10 cellular contexts compared by ENCODE assay signal in the genomic region with DNA sequence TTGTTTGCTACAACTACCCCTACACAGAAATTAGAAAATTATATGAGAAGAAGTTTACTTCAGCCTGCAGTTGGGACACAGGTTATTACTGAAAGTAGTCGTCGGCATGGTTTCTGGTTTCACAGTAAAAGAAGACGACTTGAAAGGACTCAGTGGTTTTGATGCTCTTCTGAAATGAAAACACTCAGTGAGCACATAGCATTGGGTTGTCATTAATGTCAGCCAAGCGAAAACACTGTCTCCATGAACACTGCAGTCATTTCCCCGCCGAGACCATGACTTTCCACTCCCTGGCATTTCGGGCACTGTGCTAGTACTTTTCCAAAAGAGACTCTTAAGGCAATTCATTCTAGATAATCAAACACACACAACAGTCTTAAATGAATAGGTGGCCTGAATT.
A peak's percentile ranks its signal among the peaks of the same experiment; 100 is the strongest.
DNase-seq lines count a peak whose midpoint lies in the region; ATAC-seq, FAIRE-seq and TF ChIP-seq lines count a peak whose summit lies in the region.
"Had no signal": no experiment of that assay in that cellular context is flagged by ENCODE, and none has a peak within 500 bp of the region (broad histone marks: within the 10 kb centered on the region; RNA-seq: fewer than 3 reads in every experiment).

No MANE protein-coding gene starts in this region.

- no peaks in the 10 kb centered on the region for H3F3A ChIP-seq in PC-3 (ENCODE audit: low read length, unreplicated experiment)

- no peaks in the 10 kb centered on the region for H3K9me3 ChIP-seq in Peyer's patch
- H3K9me3 ChIP-seq in kidney (ENCODE audit: control insufficient read depth in 1 of 2, low read length in 2 of 2) = no peaks in the 10 kb centered on the region
- no peaks in the 10 kb centered on the region for H3K9me3 ChIP-seq in PC-3 (ENCODE audit: low read length)

- H3K79me2 ChIP-seq in PC-3 (ENCODE audit: low read length) = no peaks in the 10 kb centered on the region

- no peaks in the 10 kb centered on the region for H4K20me1 ChIP-seq in PC-3 (ENCODE audit: low read length)

- no peak overlapping the region for H2AFZ ChIP-seq in PC-3 (ENCODE audit: low read length)

- POLR2A ChIA-PET in PC-3 (lab: Charles Lee; ENCODE audit: unreplicated experiment) = no interaction called here

- TF ChIP-seq CTCF in Peyer's patch (IDR thresholded peaks at IDR 0.05) (no peak), kidney (IDR thresholded peaks at IDR 0.05; ENCODE audit: borderline replicate concordance, extremely low read depth, insufficient read depth) (no peak), PC-3 (conservative IDR thresholded peaks at IDR 0.05; ENCODE audit: low read depth, low read length) (no peak)

- TF ChIP-seq POLR2A in Peyer's patch (IDR thresholded peaks at IDR 0.05) = no peak

- FAIRE-seq in kidney (lab: Jason Lieb, UNC) = no peak
- FAIRE-seq: keratinocyte had no signal

- peaks cover 0 to 5% (median 0%) of the 10 kb centered on the region in 4 donors for H3K4me1 ChIP-seq in Peyer's patch
- H3K4me1 ChIP-seq in kidney (ENCODE audit: control insufficient read depth in 1 of 2, insufficient read depth in 1 of 2, low read depth in 1 of 2, low read length in 2 of 2) = peaks cover 4 to 5% of the 10 kb centered on the region in 2 donors
- H3K4me1 ChIP-seq in PC-3 (ENCODE audit: insufficient read depth, low read length) = no peaks in the 10 kb centered on the region

- ATAC-seq in GM21576 (IDR thresholded peaks at IDR 0.05; ENCODE audit: unreplicated experiment) = peak; percentile 68
- no peak for ATAC-seq in GM18861 (IDR thresholded peaks at IDR 0.05; ENCODE audit: unreplicated experiment)
- no peak for ATAC-seq in PC-3

- H3K27ac ChIP-seq in Peyer's patch (peak overlapping the region; percentile 8 to 48 (median 29)), kidney (ENCODE audit: low read depth in 2 of 2, low read length in 2 of 2) (peak overlapping the region; percentile 5 to 70), PC-3 (ENCODE audit: low read length) (no peak overlapping the region)

- CTCF ChIA-PET in PC-3 (lab: Charles Lee) = no interaction called here

- peak; percentile 75 for DNase-seq in DMS79 treated with DMSO at 0.1 percent for 48 hours (lab: John Stamatoyannopoulos, UW)
- DNase-seq in Peyer's patch = no peak
- DNase-seq in kidney = no peak
- no peak for DNase-seq in NCI-H1092 treated with DMSO at 0.1 percent for 48 hours (lab: John Stamatoyannopoulos, UW)
- DNase-seq in islet precursor cell = no peak
- DNase-seq in PC-3 = no peak
- DNase-seq: HFFc6 had no signal

- BruUV-seq in PC-3 (replicated peaks; lab: Mats Ljungman, UMichigan) = no TSS peak

- no peaks in the 10 kb centered on the region for H3K36me3 ChIP-seq in Peyer's patch
- no peaks in the 10 kb centered on the region for H3K36me3 ChIP-seq in kidney (ENCODE audit: control insufficient read depth in 1 of 2, insufficient read depth in 2 of 2, low read length in 2 of 2)
- no peaks in the 10 kb centered on the region for H3K36me3 ChIP-seq in PC-3 (ENCODE audit: low read depth, low read length)

- no peak overlapping the region for H3K4me2 ChIP-seq in PC-3 (ENCODE audit: low read length)

- H3K9me2 ChIP-seq in PC-3 (replicated peaks; ENCODE audit: low read length) = no peaks in the 10 kb centered on the region

- no peak overlapping the region for H3K4me3 ChIP-seq in Peyer's patch
- peak overlapping the region in 1 of 2 donors; percentile 39 for H3K4me3 ChIP-seq in kidney (ENCODE audit: low read length in 2 of 2)
- H3K4me3 ChIP-seq in PC-3 (ENCODE audit: low read length) = no peak overlapping the region

- H3K27me3 ChIP-seq in Peyer's patch (no peaks in the 10 kb centered on the region), PC-3 (ENCODE audit: low read length) (no peaks in the 10 kb centered on the region)

- intact Hi-C loops in kidney (cut with DNase I) = no loop called here
- intact Hi-C loops in PC-3 (cut with micrococcal nuclease) = no loop called here

- no peak overlapping the region for H3K9ac ChIP-seq in kidney (ENCODE audit: low read length in 2 of 2)
- no peak overlapping the region for H3K9ac ChIP-seq in PC-3 (ENCODE audit: low read length)
